Comparison of ENCODE assay signal across 8 cellular contexts in the genomic region with DNA sequence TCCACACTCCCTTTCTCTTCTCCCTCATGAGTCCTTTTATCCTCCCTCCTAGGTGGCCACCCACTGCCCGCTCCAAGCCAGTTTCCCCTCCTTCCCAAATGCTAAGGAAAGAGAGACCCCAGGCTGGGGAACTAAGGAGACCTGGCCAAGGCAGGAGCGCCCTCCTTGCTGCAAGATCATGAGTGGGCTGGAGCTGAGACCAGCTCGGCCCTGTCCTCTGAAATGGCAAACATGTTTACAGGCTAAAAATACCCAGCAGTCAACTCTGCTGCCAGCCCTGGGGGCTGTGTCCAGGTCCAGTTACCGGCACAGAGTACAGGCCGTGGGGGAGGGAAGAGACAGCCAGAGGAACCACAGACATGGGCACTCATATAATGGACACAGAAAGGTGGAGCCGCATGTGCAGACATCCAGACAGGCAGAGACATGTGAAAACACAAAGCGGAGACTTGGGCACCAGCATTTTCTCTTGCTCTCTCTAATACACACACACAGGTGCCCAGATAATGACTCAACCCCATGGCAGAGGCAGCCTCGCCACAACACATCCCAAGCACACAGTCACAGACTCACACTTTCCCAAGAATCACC. TPM values are rescaled to one million over a fixed set of nuclear protein-coding genes. Genes with fewer than 3 reads are reported as not detected.
DNase-seq lines count a peak whose midpoint lies in the region; ATAC-seq and TF ChIP-seq lines count a peak whose summit lies in the region.

No MANE protein-coding gene starts in this region.

- TF ChIP-seq CTCF in fibroblast of villous mesenchyme (IDR thresholded peaks at IDR 0.05; ENCODE audit: insufficient read depth, low read depth, low read length) (no peak), osteoblast (IDR thresholded peaks at IDR 0.05; ENCODE audit: extremely low read depth, low read depth, low read length) (no peak)

- H3K4me3 ChIP-seq in CD8-positive, alpha-beta memory T cell (ENCODE audit: low read length), result no peak overlapping the region
- H3K4me3 ChIP-seq in fibroblast of villous mesenchyme (ENCODE audit: low read depth, low read length) (peak overlapping the region; percentile 98), osteoblast (ENCODE audit: insufficient read depth, low read length) (peak overlapping the region; percentile 98)

- peaks cover 27% of the 10 kb centered on the region for H4K20me1 ChIP-seq in osteoblast (ENCODE audit: insufficient read depth, low read length)

- H3K27me3 Mint-ChIP-seq in CD8-positive, alpha-beta memory T cell, result peaks cover 0 to 6% of the 10 kb centered on the region in 2 donors

- peak overlapping the region; percentile 62 for H2AFZ ChIP-seq in osteoblast (ENCODE audit: low read length)

- peaks cover 55% of the 10 kb centered on the region for H3K4me1 ChIP-seq in CD8-positive, alpha-beta memory T cell (ENCODE audit: insufficient read depth, low read length)
- peaks cover 42% of the 10 kb centered on the region for H3K4me1 ChIP-seq in osteoblast (ENCODE audit: insufficient read depth, low read length)

- peaks cover 55 to 77% (median 59%) of the 10 kb centered on the region in 3 donors for H3K4me1 Mint-ChIP-seq in CD8-positive, alpha-beta memory T cell

- peaks cover 38% of the 10 kb centered on the region for H3K79me2 ChIP-seq in osteoblast (ENCODE audit: insufficient read depth, low read length)

- H3K9me3 Mint-ChIP-seq in CD8-positive, alpha-beta memory T cell, result peaks cover 0 to 3% (median 0%) of the 10 kb centered on the region in 5 donors

- no peak for ATAC-seq in GM21529 (IDR thresholded peaks at IDR 0.05; ENCODE audit: unreplicated experiment)
- no peak for ATAC-seq in HG03565 (IDR thresholded peaks at IDR 0.05; ENCODE audit: unreplicated experiment)

- POLR2A ChIA-PET in CD8-positive, alpha-beta memory T cell (lab: Charles Lee), result interaction anchor here (1.1 to 11.9 kb wide), 2 partner anchors 8 to 44 kb away, joined by 3 to 193 read pairs; a partner anchor contains a TSS

- CTCF ChIA-PET in CD8-positive, alpha-beta memory T cell (lab: Charles Lee), result interaction anchor here (0.8 to 1.2 kb wide), 3 partner anchors 22 to 123 kb away, joined by 3 to 10 read pairs (median 3); no protein-coding TSS in a partner anchor

- no peaks in the 10 kb centered on the region for H3K27me3 ChIP-seq in CD8-positive, alpha-beta memory T cell (ENCODE audit: insufficient read depth, low read length, poor library complexity, severe bottlenecking)
- H3K27me3 ChIP-seq in osteoblast (ENCODE audit: insufficient read depth, low read length), result no peaks in the 10 kb centered on the region

- no peak overlapping the region for H3K27ac ChIP-seq in CD8-positive, alpha-beta memory T cell (ENCODE audit: low read depth, low read length)
- H3K27ac ChIP-seq in osteoblast (ENCODE audit: low read depth, low read length), result no peak overlapping the region

- no peaks in the 10 kb centered on the region for H3K36me3 ChIP-seq in CD8-positive, alpha-beta memory T cell (ENCODE audit: insufficient read depth, low read length)
- H3K36me3 ChIP-seq in osteoblast (ENCODE audit: insufficient read depth, low read length), result no peaks in the 10 kb centered on the region

- no peaks in the 10 kb centered on the region for H3K9me3 ChIP-seq in CD8-positive, alpha-beta memory T cell (ENCODE audit: low read length)
- no peaks in the 10 kb centered on the region for H3K9me3 ChIP-seq in osteoblast (ENCODE audit: low read depth, low read length)

- peak overlapping the region; percentile 36 to 100 (median 84) for H3K27ac Mint-ChIP-seq in CD8-positive, alpha-beta memory T cell

- H3K36me3 Mint-ChIP-seq in CD8-positive, alpha-beta memory T cell, result peaks cover 0 to 29% (median 0%) of the 10 kb centered on the region in 3 donors

- DNase-seq in CD8-positive, alpha-beta memory T cell, result no peak
- DNase-seq in SW480 (ENCODE audit: low spot score) (peak; percentile 83), fibroblast of villous mesenchyme (ENCODE audit: low read depth) (no peak), osteoblast (ENCODE audit: insufficient read length, low spot score, missing footprints) (peak; percentile 58), NCI-H1436 (lab: John Stamatoyannopoulos, UW) (no peak), globus pallidus (ENCODE audit: low spot score) (no peak)

- peak overlapping the region; percentile 93 for H3K4me2 ChIP-seq in osteoblast (ENCODE audit: insufficient read depth, low read length)

- H3K4me3 Mint-ChIP-seq in CD8-positive, alpha-beta memory T cell, result peak overlapping the region; percentile 73 to 98 (median 92)

RNA-seq across cellular contexts. Expression of a gene that starts 1.2 kb away (rescaled TPM):
- 100 to 1,000 TPM; 187 to 193 TPM for total RNA-seq in CD8-positive, alpha-beta memory T cell
- polyA plus RNA-seq in CD8-positive, alpha-beta memory T cell, result 125 TPM
- 474 and 514 TPM in 2 replicates for total RNA-seq in fibroblast of villous mesenchyme
- total RNA-seq in osteoblast, result 646 and 720 TPM in 2 replicates

RNA-seq across cellular contexts. Expression of a gene that starts 25.9 kb away (rescaled TPM):
- total RNA-seq in CD8-positive, alpha-beta memory T cell, result 1,000 to 10,000 TPM; 1,800 to 1,846 TPM
- 1,157 TPM for polyA plus RNA-seq in CD8-positive, alpha-beta memory T cell
- total RNA-seq in fibroblast of villous mesenchyme (876 and 1,014 TPM in 2 replicates), osteoblast (1,004 and 1,049 TPM in 2 replicates)

RNA-seq across cellular contexts. Expression of a gene that starts 43.5 kb away (rescaled TPM):
- 10 to 100 TPM; 30.8 to 32.7 TPM for total RNA-seq in CD8-positive, alpha-beta memory T cell
- polyA plus RNA-seq in CD8-positive, alpha-beta memory T cell, result 13.7 TPM
- 4.3 and 5.2 TPM in 2 replicates for total RNA-seq in fibroblast of villous mesenchyme
- total RNA-seq in osteoblast, result 6.5 and 7.6 TPM in 2 replicates

RNA-seq across cellular contexts. Expression of a gene that starts 53.9 kb away (rescaled TPM):
- 100 to 1,000 TPM; 248 to 263 TPM for total RNA-seq in CD8-positive, alpha-beta memory T cell
- 37.4 TPM for polyA plus RNA-seq in CD8-positive, alpha-beta memory T cell
- total RNA-seq in fibroblast of villous mesenchyme (145 and 197 TPM in 2 replicates), osteoblast (102 and 105 TPM in 2 replicates)

Comparison
In these comparisons a context has a peak if more than half of its experiments do, and no peak if none do; other contexts are left out.
1. DNase-seq: peak in SW480 (single experiment) and osteoblast (single experiment); none in CD8-positive, alpha-beta memory T cell (0 of 5), fibroblast of villous mesenchyme (single experiment), NCI-H1436 (single experiment) and globus pallidus (single experiment).